In the genomic region with DNA sequence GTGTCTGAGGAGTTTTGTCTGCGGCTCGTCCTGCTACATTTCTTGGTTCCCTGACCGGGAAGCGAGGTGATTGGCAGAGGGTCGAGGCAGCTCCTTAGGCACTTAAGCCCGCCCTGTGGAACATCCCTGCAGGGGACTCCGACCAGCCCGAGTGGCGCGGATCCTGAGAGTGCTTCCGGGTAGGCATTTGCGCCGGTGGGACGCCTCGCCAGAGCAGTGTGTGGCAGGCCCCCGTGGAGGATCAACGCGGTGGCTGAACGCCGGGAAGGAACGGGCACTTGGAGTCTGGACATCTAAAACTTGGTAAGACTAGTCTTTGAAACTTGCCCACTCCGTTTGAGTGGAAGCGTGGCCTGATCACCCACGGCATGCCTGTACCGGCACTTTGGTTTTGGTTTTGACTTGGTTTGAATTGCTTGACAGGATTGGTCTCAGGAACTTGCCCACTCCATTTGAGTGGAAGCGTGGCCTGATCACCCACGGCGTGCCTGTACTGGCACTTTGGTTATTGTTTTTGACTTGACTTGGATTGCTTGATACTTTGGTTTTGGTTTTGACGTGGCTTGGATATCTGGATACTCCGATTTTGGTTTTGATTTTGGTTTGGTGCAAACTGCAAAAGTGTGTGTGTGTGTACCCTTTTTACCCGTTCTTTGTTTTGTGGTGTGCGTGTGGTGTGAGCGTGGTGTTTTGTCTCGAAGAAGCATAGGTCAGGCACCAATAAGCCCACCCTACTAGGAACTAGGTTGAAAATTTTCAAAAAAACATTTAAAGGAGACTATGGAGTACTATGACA, we compare ENCODE assay signal across 4 cellular contexts. TPM values are rescaled to one million over a fixed set of nuclear protein-coding genes. Genes with fewer than 3 reads are reported as not detected.
"Had no signal": no experiment of that assay in that cellular context is flagged by ENCODE, and none has a peak within 500 bp of the region (broad histone marks: within the 10 kb centered on the region; RNA-seq: fewer than 3 reads in every experiment).

No MANE protein-coding gene starts in this region.

RNA-seq across cellular contexts. Expression of gene CD70, which starts 6.7 kb away (rescaled TPM):
- total RNA-seq: cardiac septum, cerebellum, PC-9, SK-MEL-5 had no signal
